12 cellular contexts compared by ENCODE assay signal in genomic region chr1:155038602-155039307, GRCh38. TPM values are rescaled to one million over a fixed set of nuclear protein-coding genes. Genes with fewer than 3 reads are reported as not detected.
DNase-seq lines count a peak whose midpoint lies in the region; ATAC-seq and TF ChIP-seq lines count a peak whose summit lies in the region.
"Had no signal": no experiment of that assay in that cellular context is flagged by ENCODE, and none has a peak within 500 bp of the region (broad histone marks: within the 10 kb centered on the region; RNA-seq: fewer than 3 reads in every experiment).

No MANE protein-coding gene starts in this region.

- H2AK9ac ChIP-seq in IMR-90 (replicated peaks; ENCODE audit: low read depth, low read length, poor library complexity): no peak overlapping the region

- H3K4me1 ChIP-seq in IMR-90 (ENCODE audit: control insufficient read depth, insufficient read depth, low read length): peaks cover 1% of the 10 kb centered on the region; the same call in 1 of the 2 replicates
- H3K4me1 ChIP-seq in lower lobe of right lung: peaks cover 15% of the 10 kb centered on the region

- DNase-seq in A172 (ENCODE audit: low spot score): peak; percentile 73
- DNase-seq in IMR-90: peak; percentile 19
- DNase-seq in cardiac fibroblast (ENCODE audit: low read depth in 2 of 2): peak; percentile 42 to 71
- DNase-seq in lower lobe of right lung: no peak
- DNase-seq in NCI-H1092 treated with DMSO at 0.1 percent for 48 hours (lab: John Stamatoyannopoulos, UW): no peak
- no peak for DNase-seq in UCSD-AML1 (lab: John Stamatoyannopoulos, UW; ENCODE audit: unreplicated experiment)
- DNase-seq in activated CD4-positive, alpha-beta T cell treated with anti-CD3 and anti-CD28 coated beads for 1 hour: no peak
- DNase-seq: AML-193; cortex of kidney; hypothalamus; stimulated activated naive B cell treated with anti-CD40 and anti-IgM and Interleukin-4, amounts not matched to agents 10 μg/mL and 1 μg/mL and 100 μg/mL, for 72 hours had no signal

- H3K9me3 ChIP-seq in IMR-90 (ENCODE audit: control insufficient read depth, insufficient read depth, low read length) (no peaks in the 10 kb centered on the region), lower lobe of right lung (no peaks in the 10 kb centered on the region)

- H2BK15ac ChIP-seq in IMR-90 (ENCODE audit: low read depth, low read length): no peak overlapping the region

- no peak for TF ChIP-seq POLR2A in IMR-90 (IDR thresholded peaks at IDR 0.05; ENCODE audit: low read depth, low read length)

- in situ Hi-C loops in IMR-90 (cut with MboI; ENCODE audit: low sequenced_read_pairs): no loop called here

- H3K27me3 ChIP-seq in IMR-90 (ENCODE audit: control insufficient read depth, insufficient read depth, low read length) (peaks cover 39% of the 10 kb centered on the region), lower lobe of right lung (ENCODE audit: low read depth) (no peaks in the 10 kb centered on the region)

- H3K27ac ChIP-seq in IMR-90 (ENCODE audit: insufficient read depth, low read length) (no peak overlapping the region), lower lobe of right lung (no peak overlapping the region)

- no peak overlapping the region for H3K14ac ChIP-seq in IMR-90 (replicated peaks; ENCODE audit: low read depth, low read length)

- H4K20me1 ChIP-seq in IMR-90 (ENCODE audit: insufficient read depth, low read length): no peaks in the 10 kb centered on the region

- H3K4me2 ChIP-seq in IMR-90 (ENCODE audit: low read depth, low read length): no peak overlapping the region

- no peaks in the 10 kb centered on the region for H3K79me1 ChIP-seq in IMR-90 (ENCODE audit: low read depth in 1 of 2, low read length in 2 of 2)

- no TSS peak for BruUV-seq in IMR-90 (replicated peaks; lab: Mats Ljungman, UMichigan)

- no peak overlapping the region for H3K9ac ChIP-seq in IMR-90 (ENCODE audit: low read depth, low read length)

- no peak overlapping the region for H3K4ac ChIP-seq in IMR-90 (ENCODE audit: low read depth, low read length)

- dilution Hi-C loops in IMR-90 (cut with HindIII; ENCODE audit: low sequenced_read_pairs, unreplicated experiment): no loop called here

- H3K36me3 ChIP-seq in IMR-90 (ENCODE audit: control insufficient read depth, insufficient read depth, low read length) (no peaks in the 10 kb centered on the region), lower lobe of right lung (no peaks in the 10 kb centered on the region)

- TF ChIP-seq CTCF in IMR-90 (conservative IDR thresholded peaks at IDR 0.05; ENCODE audit: low read depth, low read length) (no peak), cardiac fibroblast (IDR thresholded peaks at IDR 0.05; ENCODE audit: low read depth, low read length) (no peak), lower lobe of right lung (IDR thresholded peaks at IDR 0.05) (no peak)

- CTCF ChIA-PET in IMR-90 (lab: Yijun Ruan, JAX): interaction anchor here (1.4 to 1.8 kb wide), 2 partner anchors 12 to 23 kb away, joined by 3 to 4 read pairs; partner anchors contain the start of gene ADAM15

- POLR2A ChIA-PET in IMR-90 (lab: Charles Lee; ENCODE audit: unreplicated experiment): no interaction called here

- no peak overlapping the region for H2BK5ac ChIP-seq in IMR-90 (ENCODE audit: low read depth, low read length, poor library complexity, severe bottlenecking)

- intact Hi-C loops in IMR-90 (cut with micrococcal nuclease) (no loop called here), lower lobe of right lung (cut with DNase I) (no loop called here)

- 22% methylated on average over 4 of the region's 8 CpGs; no CpG with 5 or more reads in 1 of the 2 experiments for WGBS in IMR-90 (ENCODE audit: extremely low coverage in 2 of 2, insufficient read length in 1 of 2), 2 experiments

- no peak overlapping the region for H4K91ac ChIP-seq in IMR-90 (ENCODE audit: insufficient read depth, low read depth, low read length)

- H3K56ac ChIP-seq in IMR-90 (ENCODE audit: extremely low read depth, insufficient read depth, low read length): no peak overlapping the region

- peaks cover 6% of the 10 kb centered on the region; the same call in 1 of the 2 replicates for H3K9me1 ChIP-seq in IMR-90 (ENCODE audit: insufficient read depth, low read length)

- H3K4me3 ChIP-seq in IMR-90 (ENCODE audit: insufficient read depth, low read depth, low read length): no peak overlapping the region
- H3K4me3 ChIP-seq in cardiac fibroblast (replicated peaks in 1 of 2; ENCODE audit: low read depth in 2 of 2, low read length in 2 of 2): no peak overlapping the region
- H3K4me3 ChIP-seq in lower lobe of right lung: no peak overlapping the region

- H4K8ac ChIP-seq in IMR-90 (ENCODE audit: low read depth in 2 of 2, low read length in 2 of 2): no peak overlapping the region

- H2BK20ac ChIP-seq in IMR-90 (ENCODE audit: low read depth, low read length): no peak overlapping the region

- no peak overlapping the region for H4K5ac ChIP-seq in IMR-90 (ENCODE audit: low read depth, low read length)

- TF ChIP-seq RAD21 in IMR-90 (IDR thresholded peaks at IDR 0.05; ENCODE audit: low read length): no peak

- H2AK5ac ChIP-seq in IMR-90 (ENCODE audit: low read depth, low read length): no peak overlapping the region

- ATAC-seq in IMR-90 (ENCODE audit: low read depth): peak; percentile 66
- ATAC-seq in lower lobe of right lung: peak; percentile 62 to 78
- ATAC-seq in HG03025 (IDR thresholded peaks at IDR 0.05; ENCODE audit: low FRiP score, unreplicated experiment): no peak
- ATAC-seq: stimulated activated naive B cell treated with anti-CD40 and anti-IgM and Interleukin-4, amounts not matched to agents 10 μg/mL and 1 μg/mL and 100 μg/mL, for 72 hours had no signal

- no peak overlapping the region for H2BK120ac ChIP-seq in IMR-90 (ENCODE audit: low read depth, low read length)

- no peak overlapping the region for H3K18ac ChIP-seq in IMR-90 (ENCODE audit: low read depth, low read length)

- no peak overlapping the region for H3K23ac ChIP-seq in IMR-90 (ENCODE audit: low read depth, low read length)

- H2AFZ ChIP-seq in IMR-90 (replicated peaks; ENCODE audit: low read length, poor library complexity): no peak overlapping the region

TF ChIP-seq in IMR-90, 13 proteins besides CTCF, POLR2A, EP300 and RAD21 (continues in another document):
- TF ChIP-seq MXI1 (IDR thresholded peaks at IDR 0.05; ENCODE audit: borderline replicate concordance, low read depth, low read length) (no peak), USF2 (IDR thresholded peaks at IDR 0.05; ENCODE audit: low read depth, low read length) (no peak), SMC3 (IDR thresholded peaks at IDR 0.05; ENCODE audit: low read depth, low read length) (no peak), ELK1 (IDR thresholded peaks at IDR 0.05; ENCODE audit: borderline replicate concordance, low read depth, low read length) (no peak), NFE2L2 (IDR thresholded peaks at IDR 0.05; ENCODE audit: low read depth, low read length) (no peak), RFX5 (IDR thresholded peaks at IDR 0.05; ENCODE audit: low read depth, low read length) (no peak), CHD1 (IDR thresholded peaks at IDR 0.05; ENCODE audit: low read depth, low read length) (no peak), FOS (IDR thresholded peaks at IDR 0.05; ENCODE audit: low read depth, low read length) (no peak)

RNA-seq across cellular contexts. Expression of gene DCST1, which starts 5.1 kb away (rescaled TPM):
- total RNA-seq in A172 (2014; rRNA removed; shearing (Covaris generic)): not detected in 2 replicates
- total RNA-seq in IMR-90 (2012; rRNA removed): not detected in 2 replicates
- polyA plus RNA-seq in IMR-90 (2012; rRNA removed): not detected in 2 replicates
- polyA plus RNA-seq in IMR-90 (2012; cell fraction: cytosol; rRNA removed): not detected in 2 replicates
- polyA plus RNA-seq in IMR-90 (2012; cell fraction: nucleus; rRNA removed; ENCODE audit: low replicate concordance): 0.03 TPM in 1 of 2 replicates, not detected in the other
- total RNA-seq in lower lobe of right lung: not detected

RNA-seq across cellular contexts. Expression of gene DCST2, which starts 5.2 kb away (rescaled TPM):
- total RNA-seq in A172 (2014; rRNA removed; shearing (Covaris generic)): 0.90 TPM in 1 of 2 replicates, not detected in the other
- not detected in 2 replicates for total RNA-seq in IMR-90 (2012; rRNA removed)
- 0.14 and 0.30 TPM in 2 replicates for polyA plus RNA-seq in IMR-90 (2012; rRNA removed)
- polyA plus RNA-seq in IMR-90 (2012; cell fraction: cytosol; rRNA removed): 0.04 and 0.19 TPM in 2 replicates
- 2.9 TPM in 2 replicates for polyA plus RNA-seq in IMR-90 (2012; cell fraction: nucleus; rRNA removed; ENCODE audit: low replicate concordance)
- total RNA-seq in lower lobe of right lung: 1.4 TPM

RNA-seq across cellular contexts. Expression of gene ADAM15, which starts 12.4 kb away (rescaled TPM):
- total RNA-seq in A172 (2014; rRNA removed; shearing (Covaris generic)): 144 and 154 TPM in 2 replicates
- total RNA-seq in IMR-90 (2012; rRNA removed) (25.6 and 29.7 TPM in 2 replicates), lower lobe of right lung (121 TPM)
- polyA plus RNA-seq in IMR-90 (2012; rRNA removed): 52.4 and 65.6 TPM in 2 replicates
- 37.6 and 68.1 TPM in 2 replicates for polyA plus RNA-seq in IMR-90 (2012; cell fraction: cytosol; rRNA removed)
- 71.0 and 198 TPM in 2 replicates for polyA plus RNA-seq in IMR-90 (2012; cell fraction: nucleus; rRNA removed; ENCODE audit: low replicate concordance)

RNA-seq across cellular contexts. Expression of gene EFNA4, which starts 24.8 kb away (rescaled TPM):
- total RNA-seq in A172 (2014; rRNA removed; shearing (Covaris generic)): 20.3 and 21.7 TPM in 2 replicates
- 3.3 and 3.8 TPM in 2 replicates for total RNA-seq in IMR-90 (2012; rRNA removed)
- polyA plus RNA-seq in IMR-90 (2012; rRNA removed): 11.8 and 16.3 TPM in 2 replicates
- 11.9 and 15.9 TPM in 2 replicates for polyA plus RNA-seq in IMR-90 (2012; cell fraction: cytosol; rRNA removed)
- 7.3 and 9.8 TPM in 2 replicates for polyA plus RNA-seq in IMR-90 (2012; cell fraction: nucleus; rRNA removed; ENCODE audit: low replicate concordance)
- 7.4 TPM for total RNA-seq in lower lobe of right lung

RNA-seq across cellular contexts. Expression of gene ZBTB7B, which starts 36.2 kb away (rescaled TPM):
- total RNA-seq in A172 (2014; rRNA removed; shearing (Covaris generic)): 27.3 and 29.5 TPM in 2 replicates
- 7.2 and 7.7 TPM in 2 replicates for total RNA-seq in IMR-90 (2012; rRNA removed)
- 17.4 and 22.4 TPM in 2 replicates for polyA plus RNA-seq in IMR-90 (2012; rRNA removed)
- polyA plus RNA-seq in IMR-90 (2012; cell fraction: cytosol; rRNA removed): 12.4 and 18.5 TPM in 2 replicates
- 50.2 and 97.9 TPM in 2 replicates for polyA plus RNA-seq in IMR-90 (2012; cell fraction: nucleus; rRNA removed; ENCODE audit: low replicate concordance)
- 72.0 TPM for total RNA-seq in lower lobe of right lung

Comparison
In these comparisons a context has a peak if more than half of its experiments do, and no peak if none do; other contexts are left out.
1. DNase-seq: peak in A172 (single experiment), IMR-90 (single experiment) and cardiac fibroblast (2 of 2); none in lower lobe of right lung (single experiment), NCI-H1092 treated with DMSO at 0.1 percent for 48 hours (single experiment), UCSD-AML1 (single experiment) and activated CD4-positive, alpha-beta T cell treated with anti-CD3 and anti-CD28 coated beads for 1 hour (single experiment).